2 cellular contexts compared by ENCODE assay signal in genomic region chr12:54284070-54284780, GRCh38.
TF ChIP-seq lines count a peak whose summit lies in the region.

No MANE protein-coding gene starts in this region.

TF ChIP-seq in SK-N-SH treated with all-trans-retinoic acid at 6 μM for 48 hours, 23 proteins besides CTCF, POLR2A, EP300 and RAD21:
- peak; percentile 47; the same call in 1 of the 2 replicates for TF ChIP-seq CSRNP3 (CRISPR knock-in tag; IDR thresholded peaks at IDR 0.05)

TF ChIP-seq in HepG2, 621 proteins besides CTCF, POLR2A, EP300 and RAD21:
- peak; percentile 21 for TF ChIP-seq AGO2 (optimal IDR thresholded peaks at IDR 0.05; ENCODE audit: low read depth, low read length)
- TF ChIP-seq RBFOX2 (IDR thresholded peaks at IDR 0.05; ENCODE audit: low read depth, low read length), result peak; percentile 32
